Comparison of ENCODE assay signal across 12 cellular contexts in genomic region chr1:61133048-61134019, GRCh38. TPM values are rescaled to one million over a fixed set of nuclear protein-coding genes. Genes with fewer than 3 reads are reported as not detected.
DNase-seq lines count a peak whose midpoint lies in the region; ATAC-seq, FAIRE-seq and TF ChIP-seq lines count a peak whose summit lies in the region.
"Had no signal": no experiment of that assay in that cellular context is flagged by ENCODE, and none has a peak within 500 bp of the region (broad histone marks: within the 10 kb centered on the region; RNA-seq: fewer than 3 reads in every experiment).

No MANE protein-coding gene starts in this region.

- no peak for TF ChIP-seq EP300 in K562 (IDR thresholded peaks at IDR 0.05; ENCODE audit: low read length)

- no peak for TF ChIP-seq CTCF in HEK293 (tag by site-specific recombination; IDR thresholded peaks at IDR 0.05)
- no peak for TF ChIP-seq CTCF in K562 (IDR thresholded peaks at IDR 0.05 in 2 of 3, conservative IDR thresholded peaks at IDR 0.05 in 1 of 3; ENCODE audit: insufficient read depth in 2 of 3, low read depth in 1 of 3, low read length in 3 of 3)
- TF ChIP-seq CTCF in hepatocyte (IDR thresholded peaks at IDR 0.05; ENCODE audit: poor library complexity) = no peak
- TF ChIP-seq CTCF in GM13977 (IDR thresholded peaks at IDR 0.05; ENCODE audit: extremely low read depth, insufficient read depth, missing control alignments) = no peak

- TF ChIP-seq POLR2A in K562 (conservative IDR thresholded peaks at IDR 0.05) = 0 out of 2 replicates have a peak, but pooled peaks have one; percentile 10

- POLR2A ChIA-PET in HEK293 (lab: Yijun Ruan, JAX) = no interaction called here
- POLR2A ChIA-PET in K562 (lab: Yijun Ruan, JAX) = interaction anchor here (1.0 to 1.4 kb wide), 3 partner anchors 7 to 16 kb away, joined by 3 to 5 read pairs (median 3); no protein-coding TSS in a partner anchor

- no peak for FAIRE-seq in K562 (lab: Jason Lieb, UNC)
- FAIRE-seq: urothelium cell line had no signal

- H2AFZ ChIP-seq in K562 (ENCODE audit: low read depth, low read length) = no peak overlapping the region
- no peak overlapping the region for H2AFZ ChIP-seq in hepatocyte

- H3K4me1 ChIP-seq in HEK293 (ENCODE audit: control insufficient read depth, insufficient read depth, low read length) (peaks cover 18% of the 10 kb centered on the region; the same call in 1 of the 2 replicates), K562 (replicated peaks in 1 of 2; ENCODE audit: control insufficient read depth in 2 of 2, insufficient read depth in 2 of 2, low read length in 2 of 2) (peaks cover 0 to 18% of the 10 kb centered on the region in 2 experiments; a peak in 3 of 5 replicates), hepatocyte (ENCODE audit: insufficient read depth) (peaks cover 17% of the 10 kb centered on the region), skeletal muscle tissue (ENCODE audit: control insufficient read depth in 3 of 3, insufficient read depth in 3 of 3, low read length in 3 of 3) (peaks cover 8 to 15% (median 11%) of the 10 kb centered on the region in 3 donors)

- H3K4me2 ChIP-seq in K562 (ENCODE audit: insufficient read depth, low read length) (no peak overlapping the region), hepatocyte (peak overlapping the region; percentile 57)

- H4K20me1 ChIP-seq in K562 (replicated peaks; ENCODE audit: control insufficient read depth, insufficient read depth, low read length) (no peaks in the 10 kb centered on the region), hepatocyte (ENCODE audit: insufficient read depth, poor library complexity, severe bottlenecking) (no peaks in the 10 kb centered on the region)

- no peak overlapping the region for H3K9ac ChIP-seq in K562 (ENCODE audit: insufficient read depth in 1 of 2, low read depth in 2 of 2, low read length in 2 of 2)
- no peak overlapping the region for H3K9ac ChIP-seq in skeletal muscle tissue (ENCODE audit: low read depth in 1 of 3, low read length in 3 of 3)

- CTCF ChIA-PET in HEK293 (lab: Yijun Ruan, JAX) (no interaction called here), K562 (lab: Yijun Ruan, JAX; ENCODE audit: low intra/inter-chr PET ratio) (no interaction called here)

- no TSS peak for BruUV-seq in K562 (replicated peaks; lab: Mats Ljungman, UMichigan)

- H3K36me3 ChIP-seq in HEK293 (ENCODE audit: control insufficient read depth in 2 of 2, insufficient read depth in 1 of 2, low read length in 2 of 2) = no peaks in the 10 kb centered on the region
- H3K36me3 ChIP-seq in K562 (ENCODE audit: control insufficient read depth, insufficient read depth, low read length) = peaks cover 7% of the 10 kb centered on the region; the same call in 1 of the 3 replicates
- no peaks in the 10 kb centered on the region for H3K36me3 ChIP-seq in hepatocyte (replicated peaks; ENCODE audit: insufficient read depth, low read depth)
- no peaks in the 10 kb centered on the region for H3K36me3 ChIP-seq in skeletal muscle tissue (ENCODE audit: control insufficient read depth in 3 of 3, insufficient read depth in 3 of 3, low read length in 3 of 3)

- no peak overlapping the region for H3K27ac ChIP-seq in HEK293 (ENCODE audit: extremely low read depth, low read depth, low read length)
- H3K27ac ChIP-seq in K562 (ENCODE audit: extremely low read depth, low read depth, low read length) = peak overlapping the region; percentile 44; the same call in 1 of the 3 replicates
- peak overlapping the region; percentile 86 for H3K27ac ChIP-seq in hepatocyte
- peak overlapping the region; percentile 38 for H3K27ac ChIP-seq in skeletal muscle tissue (ENCODE audit: low read depth, low read length)

- DNase-seq in K562 (ENCODE audit: extremely low read depth in 1 of 4, low spot score in 3 of 4) (no peak), hepatocyte (ENCODE audit: low spot score) (no peak), GM13977 (ENCODE audit: low spot score) (no peak), UCSD-AML1 (lab: John Stamatoyannopoulos, UW; ENCODE audit: unreplicated experiment) (no peak)
- DNase-seq in stimulated activated CD4-positive, alpha-beta T cell treated with anti-CD3 and anti-CD28 coated beads, Interleukin-4, amount 100 ng/mL, for 24 hours = no peak
- DNase-seq: central memory CD4-positive, alpha-beta T cell; GF-D8; NCI-H1092 had no signal

- H3K27me3 ChIP-seq in K562 (ENCODE audit: control insufficient read depth in 2 of 2, insufficient read depth in 2 of 2, low read length in 2 of 2) = no peaks in the 10 kb centered on the region
- H3K27me3 ChIP-seq in hepatocyte = no peaks in the 10 kb centered on the region
- no peaks in the 10 kb centered on the region for H3K27me3 ChIP-seq in skeletal muscle tissue (ENCODE audit: control insufficient read depth in 3 of 3, insufficient read depth in 3 of 3, low read length in 3 of 3)

- no peaks in the 10 kb centered on the region for H3K9me2 ChIP-seq in hepatocyte (replicated peaks; ENCODE audit: insufficient read depth)

- H3K9me1 ChIP-seq in K562 (ENCODE audit: control insufficient read depth, insufficient read depth, low read length) = no peaks in the 10 kb centered on the region

- no peak overlapping the region for H3K4me3 ChIP-seq in HEK293 (ENCODE audit: low read depth, low read length)
- H3K4me3 ChIP-seq in K562 = no peak overlapping the region
- no peak overlapping the region for H3K4me3 ChIP-seq in hepatocyte
- H3K4me3 ChIP-seq in skeletal muscle tissue (ENCODE audit: low read length in 3 of 3) = no peak overlapping the region

- intact Hi-C loops in K562 (cut with micrococcal nuclease) = loop anchor here (5.0 kb wide), 1 partner anchor 156 kb away; no protein-coding TSS in a partner anchor

- peaks cover 69% of the 10 kb centered on the region for H3K79me2 ChIP-seq in K562 (ENCODE audit: control insufficient read depth, insufficient read depth, low read length)
- peaks cover 74% of the 10 kb centered on the region for H3K79me2 ChIP-seq in hepatocyte

- ATAC-seq in K562 (no peak), GM19395 (IDR thresholded peaks at IDR 0.05; ENCODE audit: unreplicated experiment) (no peak)

- 83% methylated on average over 6 of the region's 6 CpGs for WGBS in K562 (ENCODE audit: insufficient coverage, low coverage, missing lambda C conversion rate)
- WGBS in hepatocyte (ENCODE audit: low lambda C conversion rate, missing lambda C conversion rate) = 78% methylated on average over 6 of the region's 6 CpGs

- in situ Hi-C loops in K562 (cut with MboI) (no loop called here), GM13977 (cut with MboI; ENCODE audit: low pct_unique_long_range_greater_than_20kb, low sequenced_read_pairs, unreplicated experiment) (no loop called here)

- H3K9me3 ChIP-seq in HEK293 (ENCODE audit: control insufficient read depth, insufficient read depth, low read depth, low read length) (no peaks in the 10 kb centered on the region), K562 (replicated peaks; ENCODE audit: control insufficient read depth, insufficient read depth, low read depth, low read length) (no peaks in the 10 kb centered on the region), hepatocyte (ENCODE audit: low read depth) (no peaks in the 10 kb centered on the region), skeletal muscle tissue (ENCODE audit: control insufficient read depth in 3 of 3, low read length in 3 of 3) (no peaks in the 10 kb centered on the region)

- TF ChIP-seq RAD21 in K562 (CRISPR knock-in tag; conservative IDR thresholded peaks at IDR 0.05 in 1 of 2, IDR thresholded peaks at IDR 0.05 in 1 of 2) = no peak

TF ChIP-seq in HEK293, 187 proteins besides CTCF, POLR2A, EP300 and RAD21 (continues in another document):
- no peak for TF ChIP-seq ZNF777 (tag by site-specific recombination; IDR thresholded peaks at IDR 0.05; ENCODE audit: borderline replicate concordance)
- no peak for TF ChIP-seq ZNF530 (tag by site-specific recombination; IDR thresholded peaks at IDR 0.05; ENCODE audit: low read depth)

TF ChIP-seq in K562, 482 proteins besides CTCF, POLR2A, EP300 and RAD21:
- no peak for TF ChIP-seq LEF1 (IDR thresholded peaks at IDR 0.05)
- peak; percentile 67 for TF ChIP-seq RBM25 (IDR thresholded peaks at IDR 0.05; ENCODE audit: low read depth, low read length, severe bottlenecking)
- peak; percentile 15; the same call in 1 of the 2 replicates for TF ChIP-seq ZNF121 (CRISPR knock-in tag; conservative IDR thresholded peaks at IDR 0.05)

RNA-seq across cellular contexts. Expression of gene NFIA, which starts 51.0 kb away (rescaled TPM):
- total RNA-seq in K562 (2011; cell fraction: chromatin; rRNA removed; ENCODE audit: low replicate concordance) = 64.5 and 151 TPM in 2 replicates
- total RNA-seq in K562 (2011; cell fraction: nucleolus; rRNA removed) = 18.0 and 29.1 TPM in 2 replicates
- 50.7 and 73.9 TPM in 2 replicates for total RNA-seq in K562 (2011; cell fraction: nucleoplasm; rRNA removed)
- total RNA-seq in K562 (2014; rRNA removed) = 6.5 and 9.5 TPM in 2 replicates
- 20.3 and 22.6 TPM in 2 replicates for total RNA-seq in K562 (2014; rRNA removed; fragmentation: Illumina TruSeq; extraction: Trizol)
- total RNA-seq in K562 (2015; rRNA removed; fragmentation: Illumina TruSeq; extraction: Trizol) = 16.1 and 16.2 TPM in 2 replicates
- 24.2 and 24.9 TPM in 2 replicates for total RNA-seq in K562 (2021)
- polyA plus RNA-seq in K562 (2011; rRNA removed) = 9.8 and 11.5 TPM in 2 replicates
- 12.0 and 15.8 TPM in 2 replicates for polyA plus RNA-seq in K562 (2011; cell fraction: cytosol; rRNA removed)
- polyA plus RNA-seq in K562 (2011; cell fraction: nucleus; rRNA removed) = 17.4 and 18.8 TPM in 2 replicates
- 3.9 and 4.2 TPM in 2 replicates for polyA plus RNA-seq in K562 (2012)
- 8.5 and 9.1 TPM in 2 replicates for polyA plus RNA-seq in K562 (2014; fragmentation: Illumina TruSeq; extraction: Trizol)
- 10 to 100 TPM in 1 of 2 experiments, 1 to 10 TPM in 1; 5.3 to 10.1 TPM for polyA plus RNA-seq in K562 (2014; fragmentation: Nextera tagmentation; extraction: Ambion mirVana)
- polyA plus RNA-seq in K562 (2014; rRNA removed) = 7.0 and 8.6 TPM in 2 replicates
- polyA minus RNA-seq in K562 (2011; rRNA and poly(A)+ RNA removed) = 37.6 and 46.6 TPM in 2 replicates
- 14.5 and 18.2 TPM in 2 replicates for polyA minus RNA-seq in K562 (2011; cell fraction: cytosol; rRNA and poly(A)+ RNA removed)
- 45.4 and 75.9 TPM in 2 replicates for polyA minus RNA-seq in K562 (2011; cell fraction: nucleus; rRNA and poly(A)+ RNA removed)
- 15.1 and 18.1 TPM in 2 replicates for total RNA-seq in hepatocyte
- polyA plus RNA-seq in hepatocyte = 12.6 and 18.2 TPM in 2 replicates
- total RNA-seq in skeletal muscle tissue = 31.3 TPM

Comparison
In these comparisons a context has a peak if more than half of its experiments do, and no peak if none do; other contexts are left out.
1. Of the 44 proteins assayed by ChIP-seq in both K562 and HEK293: peak only in K562: none; only in HEK293: none; in both: ZNF121; in neither: 43.